8 cellular contexts compared by ENCODE assay signal in the genomic region with DNA sequence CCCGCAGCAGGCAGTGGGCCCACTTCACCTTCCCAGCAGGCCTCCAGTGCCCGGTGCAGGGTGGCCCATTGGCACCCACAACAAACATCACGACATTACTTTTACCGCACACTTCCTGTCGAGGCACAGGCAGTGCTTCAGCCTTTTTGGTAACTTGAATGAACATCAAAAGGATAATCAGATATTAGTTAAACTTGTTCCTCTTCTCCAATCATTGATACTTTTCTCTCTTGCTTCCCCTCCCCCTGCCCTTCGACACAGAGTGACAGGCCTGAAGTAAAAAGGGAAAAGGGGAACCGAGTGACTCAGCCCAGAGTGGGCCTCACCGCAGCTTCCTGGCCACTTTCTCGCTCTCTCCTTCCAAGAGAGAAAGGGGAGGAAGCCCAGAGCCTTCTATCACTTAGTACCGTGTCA.
DNase-seq lines count a peak whose midpoint lies in the region; ATAC-seq, FAIRE-seq and TF ChIP-seq lines count a peak whose summit lies in the region.

No MANE protein-coding gene starts in this region.

- no peaks in the 10 kb centered on the region for H3K9me3 Mint-ChIP-seq in activated naive CD4-positive, alpha-beta T cell treated with anti-CD3 and anti-CD28 coated beads, Interleukin-2, amount 50 U/mL, for 24 hours
- H3K9me3 Mint-ChIP-seq in WTC11, result no peaks in the 10 kb centered on the region

- no peak for DNase-seq in GM18507 (ENCODE audit: extremely low spot score, insufficient read length, low read depth)
- peak; percentile 93 for DNase-seq in OCI-M1 (lab: John Stamatoyannopoulos, UW)
- DNase-seq in spleen, result peak; percentile 79
- DNase-seq in WTC11 (ENCODE audit: low spot score), result no peak
- no peak for DNase-seq in OCI-M2 (lab: John Stamatoyannopoulos, UW; ENCODE audit: unreplicated experiment)
- DNase-seq in activated CD4-positive, CD25-positive, alpha-beta regulatory T cell treated with anti-CD3 and anti-CD28 coated beads, Interleukin-2, amount 50 U/mL, for 72 hours, result no peak

- POLR2A ChIA-PET in WTC11 (lab: Charles Lee), result no interaction called here

- no peaks in the 10 kb centered on the region for H3K27me3 ChIP-seq in spleen (replicated peaks in 1 of 7)

- no peak overlapping the region for H3K27ac Mint-ChIP-seq in activated naive CD4-positive, alpha-beta T cell treated with anti-CD3 and anti-CD28 coated beads, Interleukin-2, amount 50 U/mL, for 24 hours
- H3K27ac Mint-ChIP-seq in WTC11, result no peak overlapping the region

- peaks cover 16 to 79% (median 50%) of the 10 kb centered on the region in 6 donors for H3K4me1 ChIP-seq in spleen

- FAIRE-seq in GM18507 (lab: Jason Lieb, UNC), result peak; percentile 52

- no peaks in the 10 kb centered on the region for H3K27me3 Mint-ChIP-seq in activated naive CD4-positive, alpha-beta T cell treated with anti-CD3 and anti-CD28 coated beads, Interleukin-2, amount 50 U/mL, for 24 hours
- H3K27me3 Mint-ChIP-seq in WTC11 (ENCODE audit: low read depth), result no peaks in the 10 kb centered on the region

- no peak for TF ChIP-seq CTCF in spleen (IDR thresholded peaks at IDR 0.05 in 8 of 11, conservative IDR thresholded peaks at IDR 0.05 in 3 of 11)
- TF ChIP-seq CTCF in WTC11 (IDR thresholded peaks at IDR 0.05), result no peak

- ATAC-seq in WTC11 (no peak), HG02571 (IDR thresholded peaks at IDR 0.05; ENCODE audit: unreplicated experiment) (no peak)

- intact Hi-C loops in spleen (cut with DNase I; ENCODE audit: low total_unique reads), result no loop called here

- H3K9me3 ChIP-seq in spleen, result no peaks in the 10 kb centered on the region

- 13 to 37% (median 34%) methylated on average over 10 of the region's 10 CpGs for WGBS in spleen, 5 donors

- peaks cover 58% of the 10 kb centered on the region for H3K4me1 Mint-ChIP-seq in activated naive CD4-positive, alpha-beta T cell treated with anti-CD3 and anti-CD28 coated beads, Interleukin-2, amount 50 U/mL, for 24 hours
- H3K4me1 Mint-ChIP-seq in WTC11, result peaks cover 36% of the 10 kb centered on the region

- peak overlapping the region; percentile 63 for H3K4me3 Mint-ChIP-seq in activated naive CD4-positive, alpha-beta T cell treated with anti-CD3 and anti-CD28 coated beads, Interleukin-2, amount 50 U/mL, for 24 hours
- H3K4me3 Mint-ChIP-seq in WTC11, result no peak overlapping the region

- H3K4me3 ChIP-seq in spleen, result peak overlapping the region in 1 of 8 donors; percentile 26

- H3K36me3 Mint-ChIP-seq in activated naive CD4-positive, alpha-beta T cell treated with anti-CD3 and anti-CD28 coated beads, Interleukin-2, amount 50 U/mL, for 24 hours, result no peaks in the 10 kb centered on the region
- H3K36me3 Mint-ChIP-seq in WTC11, result no peaks in the 10 kb centered on the region

- CTCF ChIA-PET in WTC11 (lab: Charles Lee), result interaction anchor here (1.1 kb wide), 1 partner anchor 323 kb away, joined by 3 read pairs; no protein-coding TSS in a partner anchor

- no peak for TF ChIP-seq POLR2A in spleen (IDR thresholded peaks at IDR 0.05)

- H3K36me3 ChIP-seq in spleen, result no peaks in the 10 kb centered on the region

- peak overlapping the region in 7 of 8 donors; percentile 9 to 77 (median 48) for H3K27ac ChIP-seq in spleen

TF ChIP-seq in WTC11, 78 proteins besides CTCF, POLR2A, EP300 and RAD21:
- TF ChIP-seq GRHL2 (CRISPR knock-in tag; IDR thresholded peaks at IDR 0.05; ENCODE audit: insufficient replicate concordance, severe bottlenecking), result no peak
- no peak for TF ChIP-seq ZNF416 (CRISPR knock-in tag; IDR thresholded peaks at IDR 0.05)
- TF ChIP-seq, protein P1, sequence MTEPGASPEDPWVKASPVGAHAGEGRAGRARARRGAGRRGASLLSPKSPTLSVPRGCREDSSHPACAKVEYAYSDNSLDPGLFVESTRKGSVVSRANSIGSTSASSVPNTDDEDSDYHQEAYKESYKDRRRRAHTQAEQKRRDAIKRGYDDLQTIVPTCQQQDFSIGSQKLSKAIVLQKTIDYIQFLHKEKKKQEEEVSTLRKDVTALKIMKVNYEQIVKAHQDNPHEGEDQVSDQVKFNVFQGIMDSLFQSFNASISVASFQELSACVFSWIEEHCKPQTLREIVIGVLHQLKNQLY (CRISPR knock-in tag; IDR thresholded peaks at IDR 0.05), result no peak
- TF ChIP-seq E2F1 (CRISPR knock-in tag; IDR thresholded peaks at IDR 0.05), result no peak
- no peak for TF ChIP-seq ZNF532 (CRISPR knock-in tag; IDR thresholded peaks at IDR 0.05; ENCODE audit: borderline replicate concordance)
- no peak for TF ChIP-seq ZBTB43 (CRISPR knock-in tag; IDR thresholded peaks at IDR 0.05)
- TF ChIP-seq ERG (CRISPR knock-in tag; IDR thresholded peaks at IDR 0.05), result no peak
- no peak for TF ChIP-seq ZNF317 (CRISPR knock-in tag; IDR thresholded peaks at IDR 0.05; ENCODE audit: borderline replicate concordance, low read depth)
TF ChIP-seq in WTC11: peak in this region for 0.

Comparison
In these comparisons a context has a peak if more than half of its experiments do, and no peak if none do; other contexts are left out.
1. DNase-seq: peak in OCI-M1 (single experiment) and spleen (single experiment); none in GM18507 (single experiment), WTC11 (single experiment), OCI-M2 (single experiment) and activated CD4-positive, CD25-positive, alpha-beta regulatory T cell treated with anti-CD3 and anti-CD28 coated beads, Interleukin-2, amount 50 U/mL, for 72 hours (single experiment).